Comparison of ENCODE assay signal across 26 cellular contexts in the genomic region with DNA sequence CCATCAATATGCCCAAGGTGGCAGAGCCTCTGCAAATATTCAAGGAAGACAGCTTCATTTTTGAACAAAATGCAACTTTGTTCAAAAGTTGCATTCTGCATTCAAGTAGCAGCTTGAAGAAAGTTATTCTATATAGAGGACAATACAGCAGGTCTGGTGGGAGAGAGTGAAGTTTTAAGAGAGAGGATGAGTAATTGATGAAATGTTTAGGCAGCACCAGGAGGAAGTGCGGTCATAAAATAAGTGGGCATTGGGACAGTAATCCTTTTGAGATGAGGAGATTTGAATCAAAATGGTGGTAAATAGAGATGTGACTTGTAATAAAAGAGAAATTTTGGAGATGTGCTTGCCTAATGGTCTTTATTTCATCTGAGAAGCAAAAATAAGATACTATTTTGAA.
"Had no signal": no experiment of that assay in that cellular context is flagged by ENCODE, and none has a peak within 500 bp of the region (broad histone marks: within the 10 kb centered on the region; RNA-seq: fewer than 3 reads in every experiment).

No MANE protein-coding gene starts in this region.

- H3K27me3 ChIP-seq: stomach, suprapubic skin, testis, thyroid gland, tibial artery, tibial nerve, transverse colon, upper lobe of left lung, upper lobe of right lung, uterus, vagina had no signal

- DNase-seq: stimulated activated CD4-positive, alpha-beta T cell treated with anti-CD3 and anti-CD28 coated beads, Interleukin-2, amount 100 ng/mL, for 48 hours; stimulated activated CD4-positive, alpha-beta T cell treated with anti-CD3 and anti-CD28 coated beads, Interleukin-4, amount 100 ng/mL, for 1 hour; stimulated activated CD4-positive, alpha-beta T cell treated with anti-CD3 and anti-CD28 coated beads, Interleukin-4, amount 100 ng/mL, for 24 hours; stimulated activated CD4-positive, alpha-beta T cell treated with anti-CD3 and anti-CD28 coated beads, Interleukin-4, amount 100 ng/mL, for 4 hours; stimulated activated CD8-positive, alpha-beta memory T cell treated with anti-CD3 and anti-CD28 coated beads, Interleukin-4, amount 100 ng/mL, for 48 hours; stimulated activated naive B cell treated with anti-CD40 and anti-IgM and Interleukin-4, amounts not matched to agents 10 μg/mL and 1 μg/mL and 100 μg/mL, for 72 hours; stimulated activated naive CD4-positive, alpha-beta T cell; stimulated activated naive CD4-positive, alpha-beta T cell treated with Interleukin-2 at 50 U/mL for 16 hours; stimulated activated naive CD8-positive, alpha-beta T cell treated with anti-CD3 and anti-CD28 coated beads, Interleukin-15, amount 100 ng/mL, for 72 hours; stimulated activated naive CD8-positive, alpha-beta T cell treated with anti-CD3 and anti-CD28 coated beads, Interleukin-15, Interleukin-2, amounts not matched to agents 100 U/mL and 50 U/mL, for 24 hours; stomach; substantia nigra; testis; thyroid gland; tibial artery; transverse colon; trophoblast cell; upper lobe of left lung; upper lobe of right lung; uterus had no signal

- H3K27ac ChIP-seq: stomach, suprapubic skin, testis, thoracic aorta, thyroid gland, tibial artery, tibial nerve, transverse colon, upper lobe of left lung, upper lobe of right lung, uterus, vagina had no signal

- H3K4me3 ChIP-seq: stomach, suprapubic skin, testis, thoracic aorta, thyroid gland, tibial artery, transverse colon, upper lobe of left lung, upper lobe of right lung, uterus, vagina had no signal

- H3K4me1 ChIP-seq: stomach, testis, thyroid gland, tibial artery, transverse colon, upper lobe of left lung, upper lobe of right lung, uterus, vagina had no signal

- H3K36me3 ChIP-seq: stomach, suprapubic skin, thoracic aorta, thyroid gland, tibial artery, tibial nerve, transverse colon, upper lobe of left lung, upper lobe of right lung, uterus, vagina had no signal

- H3K9me3 ChIP-seq: stomach, suprapubic skin, testis, thoracic aorta, thyroid gland, tibial artery, tibial nerve, transverse colon, upper lobe of left lung, upper lobe of right lung, uterus, vagina had no signal

- ATAC-seq: stimulated activated effector memory CD8-positive, alpha-beta T cell treated with anti-CD3 and anti-CD28 coated beads, Interleukin-12 subunit alpha, Interleukin-12 subunit beta, amount 100 ng/mL, for 72 hours; stimulated activated memory B cell treated with anti-CD40 and anti-IgM and Interleukin-4, amounts not matched to agents 10 μg/mL and 1 μg/mL and 100 μg/mL, for 72 hours; stimulated activated naive B cell treated with anti-CD40 and anti-IgM and Interleukin-4, amounts not matched to agents 10 μg/mL and 1 μg/mL and 100 μg/mL, for 72 hours; stimulated activated naive CD8-positive, alpha-beta T cell treated with anti-CD3 and anti-CD28 coated beads, Interleukin-15, amount 100 ng/mL, for 72 hours; stimulated activated naive CD8-positive, alpha-beta T cell treated with anti-CD3 and anti-CD28 coated beads, Interleukin-15, Interleukin-2, amounts not matched to agents 100 U/mL and 50 U/mL, for 24 hours; upper lobe of right lung had no signal
